Comparison of ENCODE assay signal across 9 cellular contexts in the genomic region with DNA sequence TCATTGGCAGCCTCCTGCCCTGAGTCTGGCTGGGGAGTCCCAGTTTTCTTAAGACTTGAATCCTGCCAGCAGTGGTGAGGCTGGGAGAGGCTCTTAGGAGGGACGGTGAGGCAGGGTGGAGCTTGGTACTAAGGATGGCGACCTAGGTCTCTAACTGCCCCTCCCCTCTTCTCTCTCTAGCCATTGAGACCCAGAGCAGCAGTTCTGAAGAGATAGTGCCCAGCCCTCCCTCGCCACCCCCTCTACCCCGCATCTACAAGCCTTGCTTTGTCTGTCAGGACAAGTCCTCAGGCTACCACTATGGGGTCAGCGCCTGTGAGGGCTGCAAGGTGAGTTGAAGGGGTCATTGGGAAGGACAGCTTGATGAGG. TPM values are rescaled to one million over a fixed set of nuclear protein-coding genes. Genes with fewer than 3 reads are reported as not detected.
DNase-seq lines count a peak whose midpoint lies in the region; ATAC-seq and TF ChIP-seq lines count a peak whose summit lies in the region.
"Had no signal": no experiment of that assay in that cellular context is flagged by ENCODE, and none has a peak within 500 bp of the region (broad histone marks: within the 10 kb centered on the region; RNA-seq: fewer than 3 reads in every experiment).

No MANE protein-coding gene starts in this region.

- no peak overlapping the region for H3K4me3 ChIP-seq in colonic mucosa
- peak overlapping the region in 1 of 2 donors; percentile 21 for H3K4me3 ChIP-seq in muscle layer of colon (ENCODE audit: low read depth in 1 of 2, low read length in 2 of 2)
- no peak overlapping the region for H3K4me3 ChIP-seq in suprapubic skin

- WGBS in suprapubic skin, result 32% methylated on average over 5 of the region's 5 CpGs

- peaks cover 79% of the 10 kb centered on the region for H3K4me1 Mint-ChIP-seq in activated CD4-positive, alpha-beta T cell treated with anti-CD3 and anti-CD28 coated beads, Interleukin-2, amount 10 ng/mL, durations not matched to agents 7 days and 5 days

- H3K27me3 Mint-ChIP-seq in activated CD4-positive, alpha-beta T cell treated with anti-CD3 and anti-CD28 coated beads, Interleukin-2, amount 10 ng/mL, durations not matched to agents 7 days and 5 days, result no peaks in the 10 kb centered on the region

- peaks cover 32% of the 10 kb centered on the region for H3K36me3 Mint-ChIP-seq in activated CD4-positive, alpha-beta T cell treated with anti-CD3 and anti-CD28 coated beads, Interleukin-2, amount 10 ng/mL, durations not matched to agents 7 days and 5 days (ENCODE audit: low read depth)

- H3K4me3 Mint-ChIP-seq in activated CD4-positive, alpha-beta T cell treated with anti-CD3 and anti-CD28 coated beads, Interleukin-2, amount 10 ng/mL, durations not matched to agents 7 days and 5 days, result no peak overlapping the region

- H3K9me3 ChIP-seq in colonic mucosa, result no peaks in the 10 kb centered on the region
- H3K9me3 ChIP-seq in muscle layer of colon (ENCODE audit: low read length), result no peaks in the 10 kb centered on the region
- H3K9me3 ChIP-seq in suprapubic skin, result no peaks in the 10 kb centered on the region

- peak overlapping the region; percentile 19 for H3K27ac Mint-ChIP-seq in activated CD4-positive, alpha-beta T cell treated with anti-CD3 and anti-CD28 coated beads, Interleukin-2, amount 10 ng/mL, durations not matched to agents 7 days and 5 days

- ATAC-seq in HG03097 (IDR thresholded peaks at IDR 0.05; ENCODE audit: low FRiP score, unreplicated experiment), result no peak

- CTCF ChIA-PET in activated CD4-positive, alpha-beta T cell treated with anti-CD3 and anti-CD28 coated beads, Interleukin-2, amount 10 ng/mL, durations not matched to agents 7 days and 5 days (lab: Charles Lee), result interaction anchor here (0.8 to 1.1 kb wide), 3 partner anchors 10 to 51 kb away, joined by 3 to 4 read pairs (median 3); no protein-coding TSS in a partner anchor

- peak overlapping the region in 1 of 2 donors; percentile 51 for H3K9ac ChIP-seq in colonic mucosa (ENCODE audit: low read depth in 2 of 2, low read length in 2 of 2)
- H3K9ac ChIP-seq in muscle layer of colon (ENCODE audit: low read length), result no peak overlapping the region

- H3K27ac ChIP-seq in colonic mucosa (no peak overlapping the region), muscle layer of colon (ENCODE audit: low read depth, low read length) (peak overlapping the region; percentile 67), suprapubic skin (peak overlapping the region; percentile 96)

- intact Hi-C loops in colonic mucosa (cut with DNase I), result no loop called here
- intact Hi-C loops in posterior vena cava (cut with DNase I), result no loop called here

- POLR2A ChIA-PET in activated CD4-positive, alpha-beta T cell treated with anti-CD3 and anti-CD28 coated beads, Interleukin-2, amount 10 ng/mL, durations not matched to agents 7 days and 5 days (lab: Charles Lee), result no interaction called here

- TF ChIP-seq POLR2A in suprapubic skin (IDR thresholded peaks at IDR 0.05), result no peak

- peaks cover 6% of the 10 kb centered on the region for H3K36me3 ChIP-seq in colonic mucosa
- H3K36me3 ChIP-seq in muscle layer of colon (ENCODE audit: insufficient read depth, low read length), result peaks cover 31% of the 10 kb centered on the region
- H3K36me3 ChIP-seq in suprapubic skin, result peaks cover 31% of the 10 kb centered on the region

- H3K9me3 Mint-ChIP-seq in activated CD4-positive, alpha-beta T cell treated with anti-CD3 and anti-CD28 coated beads, Interleukin-2, amount 10 ng/mL, durations not matched to agents 7 days and 5 days, result no peaks in the 10 kb centered on the region

- no peak for TF ChIP-seq EP300 in suprapubic skin (IDR thresholded peaks at IDR 0.05)

- H3K4me1 ChIP-seq in colonic mucosa (peaks cover 36% of the 10 kb centered on the region), muscle layer of colon (ENCODE audit: insufficient read depth, low read length) (peaks cover 73% of the 10 kb centered on the region), suprapubic skin (peaks cover 88% of the 10 kb centered on the region)

- H3K27me3 ChIP-seq in colonic mucosa (no peaks in the 10 kb centered on the region), muscle layer of colon (ENCODE audit: control insufficient read depth in 1 of 2, insufficient read depth in 2 of 2, low read length in 2 of 2) (no peaks in the 10 kb centered on the region), suprapubic skin (no peaks in the 10 kb centered on the region)

- DNase-seq in activated CD4-positive, alpha-beta T cell treated with anti-CD3 and anti-CD28 coated beads, Interleukin-2, amount 10 ng/mL, durations not matched to agents 7 days and 5 days, result no peak
- DNase-seq in activated CD4-positive, alpha-beta T cell treated with anti-CD3 and anti-CD28 coated beads for 48 hours, result no peak
- DNase-seq in colonic mucosa (peak; percentile 20), suprapubic skin (ENCODE audit: low spot score in 2 of 2) (no peak), SK-N-DZ (ENCODE audit: low spot score) (no peak), posterior vena cava (ENCODE audit: low spot score) (no peak)

- TF ChIP-seq CTCF in colonic mucosa (IDR thresholded peaks at IDR 0.05) (no peak), suprapubic skin (IDR thresholded peaks at IDR 0.05) (no peak)

RNA-seq across cellular contexts. Expression of gene GJD3, which starts 16.4 kb away (rescaled TPM):
- total RNA-seq in activated CD4-positive, alpha-beta T cell treated with anti-CD3 and anti-CD28 coated beads, Interleukin-2, amount 10 ng/mL, durations not matched to agents 7 days and 5 days, result under 1 TPM in 1 of 2 experiments, not detected in 1; 0.22 TPM
- total RNA-seq in colonic mucosa, result under 1 TPM; 0.40 to 0.85 TPM
- 1 to 10 TPM in 1 of 4 donors, not detected in 3; 2.1 TPM for total RNA-seq in suprapubic skin
- 0.30 TPM in 1 of 2 replicates, not detected in the other for polyA plus RNA-seq in SK-N-DZ (2014; cell fraction: cytosol; rRNA removed)
- polyA plus RNA-seq in SK-N-DZ (2014; cell fraction: nucleus; rRNA removed), result not detected in 2 replicates
- under 1 TPM; 0.79 to 1.00 TPM for total RNA-seq in posterior vena cava
- polyA plus RNA-seq: aorta had no signal

RNA-seq across cellular contexts. Expression of gene RARA, which starts 39.1 kb away (rescaled TPM):
- 10 to 100 TPM; 66.6 to 66.7 TPM for total RNA-seq in activated CD4-positive, alpha-beta T cell treated with anti-CD3 and anti-CD28 coated beads, Interleukin-2, amount 10 ng/mL, durations not matched to agents 7 days and 5 days
- total RNA-seq in colonic mucosa (10 to 100 TPM; 25.6 to 46.7 TPM), suprapubic skin (10 to 100 TPM; 19.4 to 32.1 (median 28.3) TPM), posterior vena cava (10 to 100 TPM; 47.5 to 54.5 TPM)
- polyA plus RNA-seq in SK-N-DZ (2014; cell fraction: cytosol; rRNA removed), result 42.3 and 43.5 TPM in 2 replicates
- 27.0 and 42.6 TPM in 2 replicates for polyA plus RNA-seq in SK-N-DZ (2014; cell fraction: nucleus; rRNA removed)
